7 cellular contexts compared by ENCODE assay signal in the genomic region with DNA sequence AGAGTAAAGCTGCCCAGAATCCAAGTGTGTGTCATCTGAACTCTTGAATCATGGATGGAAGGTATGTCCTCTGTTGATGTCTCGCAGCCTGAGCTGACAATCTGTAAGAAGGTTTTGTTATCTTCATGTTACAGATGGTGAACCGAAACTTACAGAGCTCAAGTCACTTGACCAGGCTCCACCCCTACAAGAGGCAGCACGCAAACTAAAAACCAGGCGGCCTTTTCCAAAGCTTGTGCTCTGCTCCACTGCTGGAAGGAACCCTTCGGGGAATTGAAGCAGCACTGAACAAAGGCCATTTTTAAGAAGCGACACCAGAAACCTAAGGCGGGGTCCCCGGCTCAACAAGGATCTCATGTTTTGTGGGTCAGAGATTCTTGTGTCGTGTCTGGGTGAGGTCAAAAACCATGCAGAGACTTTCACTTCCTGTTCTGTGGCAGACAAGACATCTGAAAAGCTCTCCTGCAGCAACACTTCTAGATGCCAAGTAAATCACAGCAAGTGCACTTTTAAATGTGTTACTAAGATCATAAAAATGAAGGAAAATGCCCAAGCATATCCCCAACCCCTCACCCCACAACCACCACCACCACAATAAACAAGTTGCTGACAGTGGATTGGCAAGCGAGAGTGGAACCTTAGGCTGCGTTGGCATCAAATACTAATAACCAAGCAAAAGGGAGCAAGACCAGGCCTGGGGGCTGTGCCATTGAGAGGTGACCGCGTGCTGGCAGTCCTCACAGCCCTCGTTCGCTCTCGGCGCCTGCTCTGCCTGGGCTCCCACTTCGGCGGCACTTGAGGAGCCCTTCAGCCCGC. TPM values are rescaled to one million over a fixed set of nuclear protein-coding genes. Genes with fewer than 3 reads are reported as not detected.
DNase-seq lines count a peak whose midpoint lies in the region; ATAC-seq and TF ChIP-seq lines count a peak whose summit lies in the region.

No MANE protein-coding gene starts in this region.

- peak; percentile 69 for ATAC-seq in HG02885 (IDR thresholded peaks at IDR 0.05; ENCODE audit: poor library complexity, unreplicated experiment)

- H3K36me3 ChIP-seq in esophagus muscularis mucosa: no peaks in the 10 kb centered on the region

- no peaks in the 10 kb centered on the region for H3K27me3 ChIP-seq in esophagus muscularis mucosa

- no peak for TF ChIP-seq EP300 in esophagus muscularis mucosa (IDR thresholded peaks at IDR 0.05)

- no peaks in the 10 kb centered on the region for H3K9me3 ChIP-seq in esophagus muscularis mucosa

- WGBS in esophagus muscularis mucosa: 88% methylated on average over 20 of the region's 20 CpGs

- H3K4me3 ChIP-seq in esophagus muscularis mucosa: no peak overlapping the region

- TF ChIP-seq CTCF in esophagus muscularis mucosa (IDR thresholded peaks at IDR 0.05): no peak

- intact Hi-C loops in esophagus muscularis mucosa (cut with DNase I): no loop called here

- H3K4me1 ChIP-seq in esophagus muscularis mucosa: peaks cover 14 to 49% (median 33%) of the 10 kb centered on the region in 4 donors

- DNase-seq in RPMI8226 (peak; percentile 92), esophagus muscularis mucosa (ENCODE audit: extremely low spot score) (no peak), NCI-H2196 (lab: John Stamatoyannopoulos, UW; ENCODE audit: unreplicated experiment) (no peak), cerebellum (ENCODE audit: low spot score) (no peak), SW 1271 (lab: John Stamatoyannopoulos, UW) (no peak)

- peak overlapping the region in 3 of 4 donors; percentile 13 to 91 (median 26) for H3K27ac ChIP-seq in esophagus muscularis mucosa (replicated peaks in 1 of 4)

- TF ChIP-seq POLR2A in GM19099 (IDR thresholded peaks at IDR 0.05; ENCODE audit: extremely low read depth, insufficient read length, low read depth) (peak; percentile 40), esophagus muscularis mucosa (IDR thresholded peaks at IDR 0.05; ENCODE audit: low read depth) (no peak)

RNA-seq across cellular contexts. Expression of a gene that starts 27.3 kb away (rescaled TPM):
- 10 to 100 TPM; 22.9 to 31.3 (median 27.2) TPM for total RNA-seq in esophagus muscularis mucosa
- total RNA-seq in cerebellum: 8.3 TPM

RNA-seq across cellular contexts. Expression of a gene that starts 41.3 kb away (rescaled TPM):
- 10 to 100 TPM; 23.3 to 34.3 (median 26.4) TPM for total RNA-seq in esophagus muscularis mucosa
- 8.0 TPM for total RNA-seq in cerebellum

RNA-seq across cellular contexts. Expression of a gene that starts 55.7 kb away (rescaled TPM):
- total RNA-seq in esophagus muscularis mucosa: 100 to 1,000 TPM; 114 to 125 (median 124) TPM
- total RNA-seq in cerebellum: 16.1 TPM
